8 cellular contexts compared by ENCODE assay signal in genomic region chr13:41428155-41428554, GRCh38. TPM values are rescaled to one million over a fixed set of nuclear protein-coding genes. Genes with fewer than 3 reads are reported as not detected.
DNase-seq lines count a peak whose midpoint lies in the region; ATAC-seq and TF ChIP-seq lines count a peak whose summit lies in the region.

No MANE protein-coding gene starts in this region.

- peaks cover 6 to 14% (median 13%) of the 10 kb centered on the region in 3 donors for H3K4me1 Mint-ChIP-seq in CD8-positive, alpha-beta memory T cell
- no peaks in the 10 kb centered on the region for H3K4me1 Mint-ChIP-seq in activated CD8-positive, alpha-beta T cell treated with anti-CD3 and anti-CD28 coated beads, Interleukin-2, amount 10 ng/mL, durations not matched to agents 7 days and 5 days (ENCODE audit: low read depth)

- peak; percentile 79 for ATAC-seq in activated CD8-positive, alpha-beta T cell treated with anti-CD3 and anti-CD28 coated beads, Interleukin-2, amount 10 ng/mL, durations not matched to agents 7 days and 5 days
- ATAC-seq in gastrocnemius medialis, result no peak

- no peak for TF ChIP-seq EP300 in esophagus muscularis mucosa (IDR thresholded peaks at IDR 0.05)

- intact Hi-C loops in esophagus muscularis mucosa (cut with DNase I) (no loop called here), gastrocnemius medialis (cut with DNase I; ENCODE audit: low total_unique reads) (no loop called here)

- TF ChIP-seq POLR2A in esophagus muscularis mucosa (IDR thresholded peaks at IDR 0.05; ENCODE audit: low read depth), result no peak
- TF ChIP-seq POLR2A in gastrocnemius medialis (IDR thresholded peaks at IDR 0.05), result no peak

- TF ChIP-seq CTCF in esophagus muscularis mucosa (IDR thresholded peaks at IDR 0.05), result peak in 1 of 3 experiments; percentile 17
- TF ChIP-seq CTCF in gastrocnemius medialis (IDR thresholded peaks at IDR 0.05 in 4 of 5, conservative IDR thresholded peaks at IDR 0.05 in 1 of 5), result peak in 1 of 5 experiments; percentile 27

- in situ Hi-C loops in gastrocnemius medialis (cut with MboI; ENCODE audit: low sequenced_read_pairs in 4 of 4), result no loop called here

- H3K36me3 ChIP-seq in CD8-positive, alpha-beta memory T cell (ENCODE audit: insufficient read depth, low read length), result no peaks in the 10 kb centered on the region
- H3K36me3 ChIP-seq in esophagus muscularis mucosa (no peaks in the 10 kb centered on the region), gastrocnemius medialis (no peaks in the 10 kb centered on the region)

- H3K4me1 ChIP-seq in CD8-positive, alpha-beta memory T cell (ENCODE audit: insufficient read depth, low read length), result no peaks in the 10 kb centered on the region
- peaks cover 0 to 13% (median 9%) of the 10 kb centered on the region in 4 donors for H3K4me1 ChIP-seq in esophagus muscularis mucosa
- no peaks in the 10 kb centered on the region for H3K4me1 ChIP-seq in gastrocnemius medialis

- H3K9me3 ChIP-seq in CD8-positive, alpha-beta memory T cell (ENCODE audit: low read length), result no peaks in the 10 kb centered on the region
- H3K9me3 ChIP-seq in esophagus muscularis mucosa (no peaks in the 10 kb centered on the region), gastrocnemius medialis (no peaks in the 10 kb centered on the region)

- no peaks in the 10 kb centered on the region for H3K9me3 Mint-ChIP-seq in CD8-positive, alpha-beta memory T cell
- H3K9me3 Mint-ChIP-seq in activated CD8-positive, alpha-beta T cell treated with anti-CD3 and anti-CD28 coated beads, Interleukin-2, amount 10 ng/mL, durations not matched to agents 7 days and 5 days (ENCODE audit: insufficient read depth), result no peaks in the 10 kb centered on the region

- H3K27me3 Mint-ChIP-seq in CD8-positive, alpha-beta memory T cell, result peaks cover 9 to 21% of the 10 kb centered on the region in 2 donors
- no peaks in the 10 kb centered on the region for H3K27me3 Mint-ChIP-seq in activated CD8-positive, alpha-beta T cell treated with anti-CD3 and anti-CD28 coated beads, Interleukin-2, amount 10 ng/mL, durations not matched to agents 7 days and 5 days (ENCODE audit: low read depth)

- H3K27ac Mint-ChIP-seq in CD8-positive, alpha-beta memory T cell, result peak overlapping the region in 1 of 8 donors; percentile 47
- no peak overlapping the region for H3K27ac Mint-ChIP-seq in activated CD8-positive, alpha-beta T cell treated with anti-CD3 and anti-CD28 coated beads, Interleukin-2, amount 10 ng/mL, durations not matched to agents 7 days and 5 days

- no peak overlapping the region for H3K27ac ChIP-seq in CD8-positive, alpha-beta memory T cell (ENCODE audit: low read depth, low read length)
- H3K27ac ChIP-seq in esophagus muscularis mucosa (replicated peaks in 1 of 4) (no peak overlapping the region), gastrocnemius medialis (no peak overlapping the region)

- peak overlapping the region in 6 of 7 donors; percentile 25 to 70 (median 46) for H3K4me3 Mint-ChIP-seq in CD8-positive, alpha-beta memory T cell
- H3K4me3 Mint-ChIP-seq in activated CD8-positive, alpha-beta T cell treated with anti-CD3 and anti-CD28 coated beads, Interleukin-2, amount 10 ng/mL, durations not matched to agents 7 days and 5 days, result peak overlapping the region; percentile 57

- peak; percentile 21 to 73 (median 36) for DNase-seq in CD8-positive, alpha-beta memory T cell
- DNase-seq in activated CD8-positive, alpha-beta T cell treated with anti-CD3 and anti-CD28 coated beads, Interleukin-2, amount 10 ng/mL, durations not matched to agents 7 days and 5 days, result peak; percentile 63
- DNase-seq in esophagus muscularis mucosa (ENCODE audit: extremely low spot score), result no peak
- DNase-seq in gastrocnemius medialis, result no peak
- DNase-seq in 8988T, result no peak
- no peak for DNase-seq in NCI-H510A treated with DMSO at 0.1 percent for 48 hours (lab: John Stamatoyannopoulos, UW)
- DNase-seq in DMS 273 (lab: John Stamatoyannopoulos, UW; ENCODE audit: unreplicated experiment), result no peak
- DNase-seq in LoVo (ENCODE audit: low spot score), result no peak

- no peaks in the 10 kb centered on the region for H3K27me3 ChIP-seq in CD8-positive, alpha-beta memory T cell (ENCODE audit: insufficient read depth, low read length, poor library complexity, severe bottlenecking)
- H3K27me3 ChIP-seq in esophagus muscularis mucosa (peaks cover 0 to 21% (median 5%) of the 10 kb centered on the region in 4 donors), gastrocnemius medialis (peaks cover 0 to 8% (median 7%) of the 10 kb centered on the region in 3 donors)

- CTCF ChIA-PET in CD8-positive, alpha-beta memory T cell (lab: Charles Lee), result interaction anchor here (0.7 to 1.1 kb wide), 4 partner anchors 10 to 240 kb away, joined by 3 to 4 read pairs (median 3); no protein-coding TSS in a partner anchor
- CTCF ChIA-PET in activated CD8-positive, alpha-beta T cell treated with anti-CD3 and anti-CD28 coated beads, Interleukin-2, amount 10 ng/mL, durations not matched to agents 7 days and 5 days (lab: Charles Lee), result interaction anchor here (0.6 kb wide), 1 partner anchor 220 kb away, joined by 3 read pairs; no protein-coding TSS in a partner anchor

- WGBS in esophagus muscularis mucosa, result 5% methylated on average over 22 of the region's 32 CpGs

- no peak overlapping the region for H3K4me3 ChIP-seq in CD8-positive, alpha-beta memory T cell (ENCODE audit: low read length)
- H3K4me3 ChIP-seq in esophagus muscularis mucosa (peak overlapping the region; percentile 34 to 50 (median 37)), gastrocnemius medialis (peak overlapping the region; percentile 18 to 32 (median 26))

- POLR2A ChIA-PET in CD8-positive, alpha-beta memory T cell (lab: Charles Lee), result no interaction called here
- POLR2A ChIA-PET in activated CD8-positive, alpha-beta T cell treated with anti-CD3 and anti-CD28 coated beads, Interleukin-2, amount 10 ng/mL, durations not matched to agents 7 days and 5 days (lab: Charles Lee), result no interaction called here

- H3K36me3 Mint-ChIP-seq in CD8-positive, alpha-beta memory T cell, result no peaks in the 10 kb centered on the region
- no peaks in the 10 kb centered on the region for H3K36me3 Mint-ChIP-seq in activated CD8-positive, alpha-beta T cell treated with anti-CD3 and anti-CD28 coated beads, Interleukin-2, amount 10 ng/mL, durations not matched to agents 7 days and 5 days (ENCODE audit: low read depth)

RNA-seq across cellular contexts. Expression of gene RGCC, which starts 29.2 kb away (rescaled TPM):
- 100 to 1,000 TPM; 107 to 110 TPM for total RNA-seq in CD8-positive, alpha-beta memory T cell
- 83.0 TPM for polyA plus RNA-seq in CD8-positive, alpha-beta memory T cell
- 10 to 100 TPM; 23.8 to 23.9 TPM for total RNA-seq in activated CD8-positive, alpha-beta T cell treated with anti-CD3 and anti-CD28 coated beads, Interleukin-2, amount 10 ng/mL, durations not matched to agents 7 days and 5 days
- total RNA-seq in esophagus muscularis mucosa (100 to 1,000 TPM in 1 of 4 donors, 10 to 100 TPM in 3; 56.5 to 142 (median 77.1) TPM), gastrocnemius medialis (100 to 1,000 TPM in 2 of 4 donors, 10 to 100 TPM in 2; 56.1 to 135 (median 92.0) TPM)

Comparison
In these comparisons a context has a peak if more than half of its experiments do, and no peak if none do; other contexts are left out.
1. DNase-seq: peak in CD8-positive, alpha-beta memory T cell (5 of 5) and activated CD8-positive, alpha-beta T cell treated with anti-CD3 and anti-CD28 coated beads, Interleukin-2, amount 10 ng/mL, durations not matched to agents 7 days and 5 days (single experiment); none in esophagus muscularis mucosa (single experiment), gastrocnemius medialis (0 of 2), 8988T (single experiment), NCI-H510A treated with DMSO at 0.1 percent for 48 hours (single experiment), DMS 273 (single experiment) and LoVo (single experiment).